ENCODE assay signal across 2 cellular contexts in genomic region chr7:52669031-52669430, GRCh38.
TF ChIP-seq lines count a peak whose summit lies in the region.

No MANE protein-coding gene starts in this region.

TF ChIP-seq in SK-N-SH, 30 proteins besides CTCF, POLR2A, EP300 and RAD21 (continued from another document):
- TF ChIP-seq REST (IDR thresholded peaks at IDR 0.05; ENCODE audit: low read depth, low read length) (no peak), SMC3 (IDR thresholded peaks at IDR 0.05; ENCODE audit: low read depth, low read length) (no peak), USF1 (IDR thresholded peaks at IDR 0.05; ENCODE audit: borderline replicate concordance, low read depth) (no peak), MAX (IDR thresholded peaks at IDR 0.05; ENCODE audit: low read depth) (no peak), MEF2A (IDR thresholded peaks at IDR 0.05; ENCODE audit: borderline replicate concordance, low read depth) (no peak), IRF3 (IDR thresholded peaks at IDR 0.05; ENCODE audit: low read depth, low read length) (no peak), JUND (IDR thresholded peaks at IDR 0.05) (no peak), NRF1 (IDR thresholded peaks at IDR 0.05; ENCODE audit: low read depth, low read length) (no peak), POLR2AphosphoS5 (IDR thresholded peaks at IDR 0.05; ENCODE audit: low read depth, low read length) (no peak), YY1 (IDR thresholded peaks at IDR 0.05; ENCODE audit: low read depth) (no peak)

TF ChIP-seq in SK-N-SH treated with all-trans-retinoic acid at 6 μM for 48 hours, 23 proteins besides CTCF, POLR2A, EP300 and RAD21 (continued from another document):
- TF ChIP-seq GLIS3 (CRISPR knock-in tag; IDR thresholded peaks at IDR 0.05) (no peak), ISL1 (CRISPR knock-in tag; IDR thresholded peaks at IDR 0.05) (no peak), ZNF8 (CRISPR knock-in tag; IDR thresholded peaks at IDR 0.05) (no peak), ZNF70 (CRISPR knock-in tag; IDR thresholded peaks at IDR 0.05) (no peak), CSDC2 (CRISPR knock-in tag; IDR thresholded peaks at IDR 0.05) (no peak), POU6F1 (CRISPR knock-in tag; IDR thresholded peaks at IDR 0.05; ENCODE audit: borderline replicate concordance, low read depth) (no peak), TOX (CRISPR knock-in tag; IDR thresholded peaks at IDR 0.05; ENCODE audit: borderline replicate concordance) (no peak), ZC3H10 (CRISPR knock-in tag; IDR thresholded peaks at IDR 0.05) (no peak), OSR1 (CRISPR knock-in tag; IDR thresholded peaks at IDR 0.05) (no peak)
